In the genomic region with DNA sequence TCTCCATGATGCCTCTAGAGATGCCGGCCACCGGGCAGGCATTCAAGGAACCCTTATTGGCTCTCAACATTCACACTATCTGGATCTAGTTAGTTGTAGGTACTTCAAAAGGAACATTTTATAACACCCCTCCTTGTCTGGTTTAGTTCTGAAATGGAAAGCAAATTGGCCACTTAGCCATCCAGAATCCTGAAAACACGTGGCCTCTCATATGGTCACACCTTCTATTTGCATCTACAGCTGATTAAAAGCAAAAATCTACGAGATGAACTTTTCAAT, we compare ENCODE assay signal across 23 cellular contexts. TPM values are rescaled to one million over a fixed set of nuclear protein-coding genes. Genes with fewer than 3 reads are reported as not detected.
DNase-seq lines count a peak whose midpoint lies in the region; ATAC-seq and TF ChIP-seq lines count a peak whose summit lies in the region.
"Had no signal": no experiment of that assay in that cellular context is flagged by ENCODE, and none has a peak within 500 bp of the region (broad histone marks: within the 10 kb centered on the region; RNA-seq: fewer than 3 reads in every experiment).

No MANE protein-coding gene starts in this region.

- BruUV-seq in PC-9 (replicated peaks; lab: Mats Ljungman, UMichigan): no TSS peak

- peak; percentile 56 for ATAC-seq in left lung
- no peak for ATAC-seq in thoracic aorta (ENCODE audit: insufficient number of reproducible peaks, low FRiP score, low read depth)
- no peak for ATAC-seq in GM21381 (IDR thresholded peaks at IDR 0.05; ENCODE audit: unreplicated experiment)
- ATAC-seq: SK-N-SH treated with all-trans-retinoic acid at 6 μM for 48 hours had no signal

- peak overlapping the region; percentile 77 for H3K4me2 ChIP-seq in PC-9

- H3K36me3 ChIP-seq in PC-9 (ENCODE audit: low read depth) (no peaks in the 10 kb centered on the region), left lung (no peaks in the 10 kb centered on the region), thoracic aorta (no peaks in the 10 kb centered on the region)
- H3K36me3 ChIP-seq: HAP-1, MG63, SJCRH30 had no signal

- H3K4me3 ChIP-seq in PC-9: no peak overlapping the region
- H3K4me3 ChIP-seq in left lung: no peak overlapping the region
- H3K4me3 ChIP-seq in thoracic aorta: no peak overlapping the region
- H3K4me3 ChIP-seq: HAP-1, MG63, SJCRH30 had no signal

- peaks cover 57% of the 10 kb centered on the region for H3K4me1 ChIP-seq in PC-9 (replicated peaks; ENCODE audit: insufficient read depth)
- H3K4me1 ChIP-seq in left lung: peaks cover 7 to 8% of the 10 kb centered on the region in 2 donors
- H3K4me1 ChIP-seq in thoracic aorta (ENCODE audit: control insufficient read depth in 1 of 2, low read depth in 2 of 2): peaks cover 30 to 93% of the 10 kb centered on the region in 2 donors
- H3K4me1 ChIP-seq: HAP-1 had no signal

- H3F3A ChIP-seq in PC-9 (ENCODE audit: insufficient read depth, low read depth): peaks cover 39% of the 10 kb centered on the region

- H3K9me3 ChIP-seq in PC-9 (ENCODE audit: insufficient read depth, low read depth) (no peaks in the 10 kb centered on the region), left lung (no peaks in the 10 kb centered on the region), thoracic aorta (no peaks in the 10 kb centered on the region)
- H3K9me3 ChIP-seq: Caco-2, HAP-1, MG63, SJCRH30 had no signal

- intact Hi-C loops in PC-9 (cut with micrococcal nuclease; ENCODE audit: unreplicated experiment): no loop called here
- intact Hi-C loops in left lung (cut with DNase I): no loop called here

- CTCF ChIA-PET in PC-9 (lab: Charles Lee): no interaction called here

- H3K79me2 ChIP-seq in PC-9 (ENCODE audit: low read depth): peaks cover 86% of the 10 kb centered on the region

- H3K27me3 ChIP-seq in PC-9 (ENCODE audit: insufficient read depth, low read depth) (no peaks in the 10 kb centered on the region), left lung (no peaks in the 10 kb centered on the region), thoracic aorta (replicated peaks; ENCODE audit: insufficient read depth) (no peaks in the 10 kb centered on the region)
- H3K27me3 ChIP-seq: MG63, SJCRH30 had no signal

- TF ChIP-seq CTCF in PC-9 (conservative IDR thresholded peaks at IDR 0.05) (no peak), VCaP (conservative IDR thresholded peaks at IDR 0.05) (no peak), left lung (IDR thresholded peaks at IDR 0.05) (no peak), thoracic aorta (IDR thresholded peaks at IDR 0.05) (no peak)

- H3K9me2 ChIP-seq in PC-9 (ENCODE audit: insufficient read depth): no peaks in the 10 kb centered on the region

- DNase-seq in PC-9: peak in 1 of 2 experiments; percentile 22
- no peak for DNase-seq in left lung
- no peak for DNase-seq in thoracic aorta (ENCODE audit: low spot score)
- DNase-seq in COLO829 (ENCODE audit: low spot score): no peak
- DNase-seq in epidermal melanocyte (ENCODE audit: insufficient read length, low spot score): no peak
- DNase-seq: Caco-2; CD4-positive, alpha-beta memory T cell; GF-D8; GOT3; HFFc6; KG1; MG63; NCI-H1105 treated with DMSO at 0.1 percent for 48 hours; NCI-H146; NCI-H1930; NCI-H2227 treated with DMSO at 0.1 percent for 48 hours; NCI-H510A; OCI-M1; SJCRH30 had no signal

- peaks cover 8% of the 10 kb centered on the region; the same call in 1 of the 2 replicates for H4K20me1 ChIP-seq in PC-9 (ENCODE audit: insufficient read depth)

- H2AFZ ChIP-seq in PC-9: no peak overlapping the region

- POLR2A ChIA-PET in PC-9 (lab: Charles Lee; ENCODE audit: unreplicated experiment): no interaction called here

- no peak overlapping the region for H3K27ac ChIP-seq in PC-9
- peak overlapping the region; percentile 93 for H3K27ac ChIP-seq in VCaP
- H3K27ac ChIP-seq in left lung: no peak overlapping the region
- H3K27ac ChIP-seq in thoracic aorta: peak overlapping the region; percentile 49 to 56
- H3K27ac ChIP-seq: SJCRH30 had no signal

RNA-seq across cellular contexts. Expression of a gene that starts 29.2 kb away (rescaled TPM):
- total RNA-seq in PC-9 (2021): 12.7 and 12.9 TPM in 2 replicates
- 1 to 10 TPM; 2.4 to 6.9 TPM for total RNA-seq in left lung
- 10 to 100 TPM; 12.3 to 31.0 TPM for total RNA-seq in thoracic aorta

Comparison
In these comparisons a context has a peak if more than half of its experiments do, and no peak if none do; other contexts are left out.
1. H3K27ac ChIP-seq: peak in VCaP (single experiment) and thoracic aorta (2 of 2); none in PC-9 (single experiment) and left lung (0 of 2).